Comparison of ENCODE assay signal across 9 cellular contexts in genomic region chr11:96340555-96340885, GRCh38. TPM values are rescaled to one million over a fixed set of nuclear protein-coding genes. Genes with fewer than 3 reads are reported as not detected.
A peak's percentile ranks its signal among the peaks of the same experiment; 100 is the strongest.
DNase-seq lines count a peak whose midpoint lies in the region; ATAC-seq and TF ChIP-seq lines count a peak whose summit lies in the region.
"Had no signal": no experiment of that assay in that cellular context is flagged by ENCODE, and none has a peak within 500 bp of the region (broad histone marks: within the 10 kb centered on the region; RNA-seq: fewer than 3 reads in every experiment).

No MANE protein-coding gene starts in this region.

- no peaks in the 10 kb centered on the region for H3K36me3 ChIP-seq in uterus

- TF ChIP-seq CTCF in coronary artery (IDR thresholded peaks at IDR 0.05) (no peak), uterus (IDR thresholded peaks at IDR 0.05) (no peak)

- no peak for ATAC-seq in naive B cell (ENCODE audit: low read depth in 2 of 2)
- ATAC-seq in HG03521 (IDR thresholded peaks at IDR 0.05; ENCODE audit: unreplicated experiment): no peak
- ATAC-seq in GM21786 (IDR thresholded peaks at IDR 0.05; ENCODE audit: unreplicated experiment): no peak

- H3K27me3 Mint-ChIP-seq in activated naive CD4-positive, alpha-beta T cell treated with anti-CD3 and anti-CD28 coated beads, Interleukin-2, amount 10 ng/mL, durations not matched to agents 7 days and 5 days: no peaks in the 10 kb centered on the region
- no peaks in the 10 kb centered on the region for H3K27me3 Mint-ChIP-seq in naive B cell

- H3K9me3 ChIP-seq in uterus: no peaks in the 10 kb centered on the region

- peaks cover 46% of the 10 kb centered on the region for H3K36me3 Mint-ChIP-seq in activated naive CD4-positive, alpha-beta T cell treated with anti-CD3 and anti-CD28 coated beads, Interleukin-2, amount 10 ng/mL, durations not matched to agents 7 days and 5 days
- H3K36me3 Mint-ChIP-seq in naive B cell: no peaks in the 10 kb centered on the region

- intact Hi-C loops in uterus (cut with DNase I; ENCODE audit: low total_unique reads): no loop called here

- peaks cover 54% of the 10 kb centered on the region for H3K4me1 Mint-ChIP-seq in activated naive CD4-positive, alpha-beta T cell treated with anti-CD3 and anti-CD28 coated beads, Interleukin-2, amount 10 ng/mL, durations not matched to agents 7 days and 5 days
- H3K4me1 Mint-ChIP-seq in naive B cell: peaks cover 54 to 68% (median 65%) of the 10 kb centered on the region in 3 donors

- H3K27ac Mint-ChIP-seq in activated naive CD4-positive, alpha-beta T cell treated with anti-CD3 and anti-CD28 coated beads, Interleukin-2, amount 10 ng/mL, durations not matched to agents 7 days and 5 days: peak overlapping the region; percentile 91
- H3K27ac Mint-ChIP-seq in naive B cell: peak overlapping the region in 5 of 6 donors; percentile 84 to 92 (median 89)

- no peaks in the 10 kb centered on the region for H3K4me1 ChIP-seq in uterus

- H3K27me3 ChIP-seq in uterus: no peaks in the 10 kb centered on the region

- peak overlapping the region; percentile 85 to 95 for H3K27ac ChIP-seq in coronary artery
- H3K27ac ChIP-seq in uterus: peak overlapping the region; percentile 84 to 94

- no peak for TF ChIP-seq POLR2A in uterus (IDR thresholded peaks at IDR 0.05)

- H3K9me3 Mint-ChIP-seq in activated naive CD4-positive, alpha-beta T cell treated with anti-CD3 and anti-CD28 coated beads, Interleukin-2, amount 10 ng/mL, durations not matched to agents 7 days and 5 days: peaks cover 2% of the 10 kb centered on the region
- peaks cover 0 to 2% (median 0%) of the 10 kb centered on the region in 7 donors for H3K9me3 Mint-ChIP-seq in naive B cell

- no peak for DNase-seq in activated naive CD4-positive, alpha-beta T cell treated with anti-CD3 and anti-CD28 coated beads, Interleukin-2, amount 10 ng/mL, durations not matched to agents 7 days and 5 days
- no peak for DNase-seq in activated naive CD4-positive, alpha-beta T cell (lab: John Stamatoyannopoulos, UW)
- DNase-seq in coronary artery (ENCODE audit: low spot score) (no peak), naive B cell (no peak), uterus (no peak)
- no peak for DNase-seq in stimulated activated CD4-positive, alpha-beta T cell treated with anti-CD3 and anti-CD28 coated beads, Interleukin-12 subunit alpha, Interleukin-12 subunit beta, amount 100 ng/mL, for 4 hours
- DNase-seq: activated gamma-delta T cell treated with Interleukin-2 at 50 U/mL for 16 hours had no signal

- H3K4me3 Mint-ChIP-seq in activated naive CD4-positive, alpha-beta T cell treated with anti-CD3 and anti-CD28 coated beads, Interleukin-2, amount 10 ng/mL, durations not matched to agents 7 days and 5 days: peak overlapping the region; percentile 94
- peak overlapping the region; percentile 92 to 99 (median 98) for H3K4me3 Mint-ChIP-seq in naive B cell

- peak overlapping the region; percentile 86 for H3K4me3 ChIP-seq in coronary artery
- peak overlapping the region in 1 of 2 donors; percentile 61 for H3K4me3 ChIP-seq in uterus

- CTCF ChIA-PET in activated naive CD4-positive, alpha-beta T cell treated with anti-CD3 and anti-CD28 coated beads, Interleukin-2, amount 10 ng/mL, durations not matched to agents 7 days and 5 days (lab: Charles Lee): interaction anchor here (0.6 to 7.4 kb wide), 15 partner anchors 8 to 491 kb away, joined by 3 to 144 read pairs (median 4); no protein-coding TSS in a partner anchor

RNA-seq across cellular contexts. Expression of gene MAML2, which starts 2.5 kb away (rescaled TPM):
- polyA plus RNA-seq in naive B cell (ENCODE audit: low read depth in 6 of 6): 1 to 10 TPM in 5 of 6 donors, under 1 TPM in 1; 0.06 to 9.0 (median 3.5) TPM
- total RNA-seq in uterus: 10 to 100 TPM in 3 of 4 donors, 1 to 10 TPM in 1; 8.2 to 35.9 (median 19.8) TPM

RNA-seq across cellular contexts. Expression of gene CCDC82, which starts 49.2 kb away (rescaled TPM):
- polyA plus RNA-seq in naive B cell (ENCODE audit: low read depth in 6 of 6): 10 to 100 TPM; 17.0 to 35.1 (median 25.9) TPM
- total RNA-seq in uterus: 10 to 100 TPM; 36.9 to 48.8 (median 42.5) TPM

RNA-seq across cellular contexts. Expression of gene JRKL, which starts 49.3 kb away (rescaled TPM):
- 1 to 10 TPM in 5 of 6 donors, not detected in 1; 3.0 to 5.7 (median 4.1) TPM for polyA plus RNA-seq in naive B cell (ENCODE audit: low read depth in 6 of 6)
- total RNA-seq in uterus: 10 to 100 TPM in 2 of 4 donors, 1 to 10 TPM in 2; 2.4 to 27.7 (median 7.5) TPM
